ENCODE assay signal across 31 cellular contexts in genomic region chr14:87811246-87811645, GRCh38.
"Had no signal": no experiment of that assay in that cellular context is flagged by ENCODE, and none has a peak within 500 bp of the region (broad histone marks: within the 10 kb centered on the region; RNA-seq: fewer than 3 reads in every experiment).

No MANE protein-coding gene starts in this region.

- H3K27ac ChIP-seq: ascending aorta, breast epithelium, gastrocnemius medialis, heart left ventricle, VCaP had no signal

- H3K36me3 ChIP-seq: ascending aorta, breast epithelium, gastrocnemius medialis, heart left ventricle had no signal

- H3K9me3 ChIP-seq: ascending aorta, breast epithelium, gastrocnemius medialis, heart left ventricle had no signal

- DNase-seq: activated CD4-positive, alpha-beta memory T cell treated with anti-CD3 and anti-CD28 coated beads, Interleukin-2, amount 10 ng/mL, durations not matched to agents 7 days and 5 days; activated CD4-positive, alpha-beta T cell treated with anti-CD3 and anti-CD28 coated beads for 1 hour; activated CD4-positive, alpha-beta T cell treated with anti-CD3 and anti-CD28 coated beads for 4 hours; activated CD4-positive, alpha-beta T cell treated with anti-CD3 and anti-CD28 coated beads, Interleukin-2, amount 10 ng/mL, durations not matched to agents 7 days and 5 days; activated CD4-positive, alpha-beta T cell treated with anti-CD3 and anti-CD28 coated beads, Interleukin-2, amount 50 U/mL, for 4 hours; activated CD8-positive, alpha-beta memory T cell treated with anti-CD3 and anti-CD28 coated beads, Interleukin-2, amount 50 U/mL, for 48 hours; activated gamma-delta T cell; activated naive CD4-positive, alpha-beta T cell; activated naive CD4-positive, alpha-beta T cell treated with anti-CD3 and anti-CD28 coated beads, Interleukin-2, amount 10 ng/mL, durations not matched to agents 7 days and 5 days; activated naive CD8-positive, alpha-beta T cell treated with anti-CD3 and anti-CD28 coated beads, Interleukin-2, amount 10 ng/mL, durations not matched to agents 7 days and 5 days; activated T-cell treated with anti-CD3 and anti-CD28 coated beads for 4 hours; activated T-cell treated with anti-CD3 and anti-CD28 coated beads, Interleukin-2, amount 50 U/mL, for 24 hours; activated T-cell treated with anti-CD3 and anti-CD28 coated beads, Interleukin-2, amount 50 U/mL, for 72 hours; caudate nucleus; cortex of kidney; dermis blood vessel endothelial cell; effector CD4-positive, alpha-beta T cell; effector memory CD8-positive, alpha-beta T cell; foreskin fibroblast; gastrocnemius medialis; glutamatergic neuron; heart left ventricle; T-helper 2 cell had no signal

- H3K4me3 ChIP-seq: ascending aorta, breast epithelium, gastrocnemius medialis, heart left ventricle had no signal

- H3K4me1 ChIP-seq: ascending aorta, breast epithelium, gastrocnemius medialis, heart left ventricle had no signal

- FAIRE-seq: colon, TTC549 had no signal

- H3K27me3 ChIP-seq: ascending aorta, breast epithelium, gastrocnemius medialis, heart left ventricle had no signal

- ATAC-seq: activated naive CD4-positive, alpha-beta T cell treated with anti-CD3 and anti-CD28 coated beads, Interleukin-2, amount 50 U/mL, for 72 hours; activated T-cell treated with anti-CD3 and anti-CD28 coated beads, Interleukin-2, amount 50 U/mL, for 72 hours; effector memory CD8-positive, alpha-beta T cell; esophagus mucosa; gastrocnemius medialis; heart left ventricle; WTC11 had no signal
